In the genomic region with DNA sequence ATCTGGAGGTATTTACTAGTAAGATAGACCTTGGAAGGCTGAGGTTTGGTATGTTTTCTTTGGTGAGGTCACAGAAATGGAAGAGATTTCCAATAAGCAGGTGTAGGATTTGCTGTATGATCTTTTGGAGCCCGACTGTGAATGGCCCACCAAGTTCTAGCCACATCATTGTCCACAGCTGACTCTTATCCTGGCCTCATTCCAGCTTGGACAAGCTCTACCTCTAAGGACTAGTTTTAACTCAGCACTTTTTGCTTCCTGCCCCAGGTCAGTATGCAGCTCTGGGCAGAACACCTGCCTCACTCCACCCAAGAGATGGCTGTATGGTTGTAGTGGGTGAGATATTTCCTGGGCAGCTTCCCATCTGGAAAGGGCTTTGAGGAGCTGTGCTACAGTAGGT, we compare ENCODE assay signal across 1 cellular context.
TF ChIP-seq lines count a peak whose summit lies in the region.

No MANE protein-coding gene starts in this region.

TF ChIP-seq in SK-N-SH treated with all-trans-retinoic acid at 6 μM for 48 hours, 23 proteins besides CTCF, POLR2A, EP300 and RAD21 (continued from another document):
- no peak for TF ChIP-seq GLIS3 (CRISPR knock-in tag; IDR thresholded peaks at IDR 0.05)
- TF ChIP-seq TCF4 (CRISPR knock-in tag; IDR thresholded peaks at IDR 0.05; ENCODE audit: borderline replicate concordance): no peak
- TF ChIP-seq ZNF565 (CRISPR knock-in tag; conservative IDR thresholded peaks at IDR 0.05; ENCODE audit: low read depth): no peak
- no peak for TF ChIP-seq ZFP30 (CRISPR knock-in tag; IDR thresholded peaks at IDR 0.05)
- no peak for TF ChIP-seq ZNF70 (CRISPR knock-in tag; IDR thresholded peaks at IDR 0.05)
- no peak for TF ChIP-seq ISL1 (CRISPR knock-in tag; IDR thresholded peaks at IDR 0.05)
- no peak for TF ChIP-seq BACH2 (CRISPR knock-in tag; IDR thresholded peaks at IDR 0.05; ENCODE audit: borderline replicate concordance)
- TF ChIP-seq TOX (CRISPR knock-in tag; IDR thresholded peaks at IDR 0.05; ENCODE audit: borderline replicate concordance): no peak
- TF ChIP-seq, protein P1, sequence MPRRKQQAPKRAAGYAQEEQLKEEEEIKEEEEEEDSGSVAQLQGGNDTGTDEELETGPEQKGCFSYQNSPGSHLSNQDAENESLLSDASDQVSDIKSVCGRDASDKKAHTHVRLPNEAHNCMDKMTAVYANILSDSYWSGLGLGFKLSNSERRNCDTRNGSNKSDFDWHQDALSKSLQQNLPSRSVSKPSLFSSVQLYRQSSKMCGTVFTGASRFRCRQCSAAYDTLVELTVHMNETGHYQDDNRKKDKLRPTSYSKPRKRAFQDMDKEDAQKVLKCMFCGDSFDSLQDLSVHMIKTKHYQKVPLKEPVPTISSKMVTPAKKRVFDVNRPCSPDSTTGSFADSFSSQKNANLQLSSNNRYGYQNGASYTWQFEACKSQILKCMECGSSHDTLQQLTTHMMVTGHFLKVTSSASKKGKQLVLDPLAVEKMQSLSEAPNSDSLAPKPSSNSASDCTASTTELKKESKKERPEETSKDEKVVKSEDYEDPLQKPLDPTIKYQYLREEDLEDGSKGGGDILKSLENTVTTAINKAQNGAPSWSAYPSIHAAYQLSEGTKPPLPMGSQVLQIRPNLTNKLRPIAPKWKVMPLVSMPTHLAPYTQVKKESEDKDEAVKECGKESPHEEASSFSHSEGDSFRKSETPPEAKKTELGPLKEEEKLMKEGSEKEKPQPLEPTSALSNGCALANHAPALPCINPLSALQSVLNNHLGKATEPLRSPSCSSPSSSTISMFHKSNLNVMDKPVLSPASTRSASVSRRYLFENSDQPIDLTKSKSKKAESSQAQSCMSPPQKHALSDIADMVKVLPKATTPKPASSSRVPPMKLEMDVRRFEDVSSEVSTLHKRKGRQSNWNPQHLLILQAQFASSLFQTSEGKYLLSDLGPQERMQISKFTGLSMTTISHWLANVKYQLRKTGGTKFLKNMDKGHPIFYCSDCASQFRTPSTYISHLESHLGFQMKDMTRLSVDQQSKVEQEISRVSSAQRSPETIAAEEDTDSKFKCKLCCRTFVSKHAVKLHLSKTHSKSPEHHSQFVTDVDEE (CRISPR knock-in tag; IDR thresholded peaks at IDR 0.05): no peak
- no peak for TF ChIP-seq PPARA (CRISPR knock-in tag; IDR thresholded peaks at IDR 0.05; ENCODE audit: borderline replicate concordance)
